Comparison of ENCODE assay signal across 34 cellular contexts in genomic region chr2:61059382-61059781, GRCh38.
"Had no signal": no experiment of that assay in that cellular context is flagged by ENCODE, and none has a peak within 500 bp of the region (broad histone marks: within the 10 kb centered on the region; RNA-seq: fewer than 3 reads in every experiment).

No MANE protein-coding gene starts in this region.

- ATAC-seq: activated naive CD4-positive, alpha-beta T cell treated with anti-CD3 and anti-CD28 coated beads, Interleukin-2, amount 50 U/mL, for 72 hours; activated naive CD8-positive, alpha-beta T cell treated with anti-CD3 and anti-CD28 coated beads, Interleukin-2, amount 50 U/mL, for 24 hours; activated T-cell treated with anti-CD3 and anti-CD28 coated beads, Interleukin-2, amount 50 U/mL, for 4 hours; activated T-cell treated with anti-CD3 and anti-CD28 coated beads, Interleukin-2, amount 50 U/mL, for 72 hours; activated T-helper 17 cell treated with anti-CD3 and anti-CD28 coated beads, Interleukin-2, amount 50 U/mL, for 72 hours; body of pancreas had no signal

- H3K27ac ChIP-seq: adrenal gland, ascending aorta, body of pancreas, brain microvascular endothelial cell, breast epithelium, cardiac muscle cell had no signal

- H3K36me3 ChIP-seq: adrenal gland, ascending aorta, brain microvascular endothelial cell, breast epithelium, cardiac muscle cell had no signal

- H3K4me3 ChIP-seq: adrenal gland, ascending aorta, body of pancreas, breast epithelium, cardiac muscle cell had no signal

- H3K9me3 ChIP-seq: adrenal gland, ascending aorta, body of pancreas, breast epithelium had no signal

- H3K4me1 ChIP-seq: adrenal gland, ascending aorta, breast epithelium had no signal

- DNase-seq: activated effector memory CD4-positive, alpha-beta T cell treated with anti-CD3 and anti-CD28 coated beads, Interleukin-2, amount 50 U/mL, for 16 hours; activated effector memory CD4-positive, alpha-beta T cell treated with Interleukin-2 at 50 U/mL for 16 hours; activated gamma-delta T cell; activated gamma-delta T cell treated with Interleukin-2 at 50 U/mL for 16 hours; activated naive CD4-positive, alpha-beta T cell; activated naive CD4-positive, alpha-beta T cell treated with anti-CD3 and anti-CD28 coated beads for 36 hours; activated naive CD4-positive, alpha-beta T cell treated with anti-CD3 and anti-CD28 coated beads, Interleukin-2, amount 10 ng/mL, durations not matched to agents 7 days and 5 days; activated naive CD4-positive, alpha-beta T cell treated with anti-CD3 and anti-CD28 coated beads, Interleukin-2, amount 50 U/mL, for 16 hours; activated naive CD4-positive, alpha-beta T cell treated with Interleukin-2 at 50 U/mL for 16 hours; activated naive CD8-positive, alpha-beta T cell treated with anti-CD3 and anti-CD28 coated beads for 36 hours; activated naive CD8-positive, alpha-beta T cell treated with anti-CD3 and anti-CD28 coated beads, Interleukin-2, amount 10 ng/mL, durations not matched to agents 7 days and 5 days; activated naive CD8-positive, alpha-beta T cell treated with anti-CD3 and anti-CD28 coated beads, Interleukin-2, amount 50 U/mL, for 24 hours; activated T-cell treated with anti-CD3 and anti-CD28 coated beads, Interleukin-2, amount 50 U/mL, for 1 hour; activated T-cell treated with anti-CD3 and anti-CD28 coated beads, Interleukin-2, amount 50 U/mL, for 24 hours; activated T-cell treated with anti-CD3 and anti-CD28 coated beads, Interleukin-2, amount 50 U/mL, for 4 hours; activated T-cell treated with anti-CD3 and anti-CD28 coated beads, Interleukin-2, amount 50 U/mL, for 48 hours; activated T-cell treated with anti-CD3 and anti-CD28 coated beads, Interleukin-2, amount 50 U/mL, for 72 hours; adrenal gland; amniotic stem cell; amygdala; anterior cingulate cortex; aorta; body of pancreas; brain microvascular endothelial cell; caudate nucleus; central memory CD4-positive, alpha-beta T cell; cerebellar nuclear complex had no signal

- FAIRE-seq: astrocyte, bronchial epithelial cell had no signal

- H3K27me3 ChIP-seq: adrenal gland, ascending aorta, body of pancreas, brain microvascular endothelial cell, breast epithelium, cardiac muscle cell had no signal
